9 cellular contexts compared by ENCODE assay signal in genomic region chr5:134577022-134577795, GRCh38. TPM values are rescaled to one million over a fixed set of nuclear protein-coding genes. Genes with fewer than 3 reads are reported as not detected.
DNase-seq lines count a peak whose midpoint lies in the region; FAIRE-seq and TF ChIP-seq lines count a peak whose summit lies in the region.
"Had no signal": no experiment of that assay in that cellular context is flagged by ENCODE, and none has a peak within 500 bp of the region (broad histone marks: within the 10 kb centered on the region; RNA-seq: fewer than 3 reads in every experiment).

No MANE protein-coding gene starts in this region.

- H3K27ac ChIP-seq in osteoblast (ENCODE audit: low read depth, low read length) (peak overlapping the region; percentile 66), small intestine (ENCODE audit: low read depth in 1 of 2, low read length in 1 of 2) (no peak overlapping the region)

- no peak for TF ChIP-seq CTCF in epithelial cell of esophagus (IDR thresholded peaks at IDR 0.05; ENCODE audit: insufficient read depth, low read depth, low read length, missing control alignments)
- no peak for TF ChIP-seq CTCF in osteoblast (IDR thresholded peaks at IDR 0.05; ENCODE audit: extremely low read depth, low read depth, low read length)

- H3K9me3 ChIP-seq in osteoblast (ENCODE audit: low read depth, low read length) (no peaks in the 10 kb centered on the region), small intestine (ENCODE audit: control insufficient read depth, low read depth) (no peaks in the 10 kb centered on the region)
- H3K9me3 ChIP-seq: ascending aorta had no signal

- H4K20me1 ChIP-seq in osteoblast (ENCODE audit: insufficient read depth, low read length): peaks cover under 1% of the 10 kb centered on the region

- no peak overlapping the region for H3K4me2 ChIP-seq in osteoblast (ENCODE audit: insufficient read depth, low read length)

- peaks cover 15% of the 10 kb centered on the region for H3K79me2 ChIP-seq in osteoblast (ENCODE audit: insufficient read depth, low read length)

- H3K4me1 ChIP-seq in osteoblast (ENCODE audit: insufficient read depth, low read length) (peaks cover 12% of the 10 kb centered on the region), small intestine (ENCODE audit: control insufficient read depth in 2 of 2, insufficient read depth in 1 of 2, low read depth in 1 of 2, low read length in 1 of 2) (no peaks in the 10 kb centered on the region)

- WGBS in small intestine, 3 donors: 69 to 73% (median 72%) methylated on average over 10 of the region's 10 CpGs

- H3K4me3 ChIP-seq in epithelial cell of esophagus (ENCODE audit: low read length) (no peak overlapping the region), osteoblast (ENCODE audit: insufficient read depth, low read length) (no peak overlapping the region), small intestine (ENCODE audit: low read depth in 1 of 2, low read length in 2 of 2) (no peak overlapping the region)
- H3K4me3 ChIP-seq: ascending aorta had no signal

- H3K36me3 ChIP-seq in osteoblast (ENCODE audit: insufficient read depth, low read length) (peaks cover 65% of the 10 kb centered on the region), small intestine (ENCODE audit: control insufficient read depth in 2 of 2, insufficient read depth in 2 of 2, low read length in 2 of 2) (peaks cover 25 to 30% of the 10 kb centered on the region in 2 donors)

- no peak for FAIRE-seq in small intestine (lab: Jason Lieb, UNC)

- peak; percentile 43 for DNase-seq in ELF-1 (ENCODE audit: low read depth, low spot score)
- DNase-seq in RKO (ENCODE audit: low spot score): peak; percentile 66
- peak; percentile 63 for DNase-seq in epithelial cell of esophagus (ENCODE audit: low read depth)
- DNase-seq in osteoblast (ENCODE audit: insufficient read length, low spot score, missing footprints): peak; percentile 98
- no peak for DNase-seq in activated CD4-positive, CD25-positive, alpha-beta regulatory T cell treated with anti-CD3 and anti-CD28 coated beads, Interleukin-2, amount 50 U/mL, for 72 hours
- DNase-seq in SHP77 treated with DMSO at 0.1 percent for 48 hours (lab: John Stamatoyannopoulos, UW): no peak
- no peak for DNase-seq in small intestine
- no peak for DNase-seq in hippocampal formation (lab: John Stamatoyannopoulos, UW)

- H3K27me3 ChIP-seq in osteoblast (ENCODE audit: insufficient read depth, low read length) (no peaks in the 10 kb centered on the region), small intestine (ENCODE audit: control insufficient read depth in 2 of 2, insufficient read depth in 2 of 2, low read length in 2 of 2) (no peaks in the 10 kb centered on the region)
- H3K27me3 ChIP-seq: ascending aorta had no signal

- H2AFZ ChIP-seq in osteoblast (ENCODE audit: low read length): no peak overlapping the region

RNA-seq across cellular contexts. Expression of gene JADE2, which starts 51.7 kb away (rescaled TPM):
- total RNA-seq in osteoblast: 22.7 and 26.8 TPM in 2 replicates
- polyA plus RNA-seq in small intestine: 10 to 100 TPM in 1 of 3 donors, 1 to 10 TPM in 2; 8.1 to 24.2 (median 8.4) TPM

RNA-seq across cellular contexts. Expression of gene SAR1B, which starts 55.4 kb away (rescaled TPM):
- 46.0 and 46.3 TPM in 2 replicates for total RNA-seq in osteoblast
- polyA plus RNA-seq in small intestine: 10 to 100 TPM; 45.5 to 70.7 (median 63.5) TPM

Comparison
In these comparisons a context has a peak if more than half of its experiments do, and no peak if none do; other contexts are left out.
1. DNase-seq: peak in ELF-1 (single experiment), RKO (single experiment), epithelial cell of esophagus (single experiment) and osteoblast (single experiment); none in activated CD4-positive, CD25-positive, alpha-beta regulatory T cell treated with anti-CD3 and anti-CD28 coated beads, Interleukin-2, amount 50 U/mL, for 72 hours (single experiment), SHP77 treated with DMSO at 0.1 percent for 48 hours (single experiment), small intestine (single experiment) and hippocampal formation (0 of 2).